Comparison of ENCODE assay signal across 1 cellular context in the genomic region with DNA sequence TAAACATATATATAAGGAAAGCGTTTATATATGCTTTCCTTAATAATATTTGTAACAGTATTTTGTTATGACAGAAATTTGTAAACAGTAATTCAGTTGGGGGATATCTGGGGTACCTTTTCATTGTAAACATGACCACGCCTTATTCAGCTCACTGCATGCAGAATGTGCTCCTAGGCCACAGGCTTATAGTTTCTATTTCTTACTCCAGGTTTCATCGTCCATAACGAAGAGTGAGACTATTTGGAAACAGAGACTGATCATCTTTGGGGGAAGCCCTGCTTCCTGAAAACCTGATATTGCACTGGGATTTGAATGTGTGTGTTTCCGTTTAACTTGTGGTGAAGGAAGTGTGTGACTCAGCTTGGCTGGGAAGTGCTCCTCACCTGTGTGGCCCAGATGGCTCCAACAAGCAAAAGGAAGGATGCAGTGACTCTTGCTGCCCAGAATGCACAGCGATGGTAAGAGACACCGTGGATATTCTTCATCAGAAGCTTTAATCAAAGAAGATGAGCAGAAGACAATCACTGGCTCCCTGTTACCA.
TF ChIP-seq lines count a peak whose summit lies in the region.

No MANE protein-coding gene starts in this region.

TF ChIP-seq in IMR-90, 13 proteins besides CTCF, POLR2A, EP300 and RAD21:
- TF ChIP-seq MXI1 (IDR thresholded peaks at IDR 0.05; ENCODE audit: borderline replicate concordance, low read depth, low read length) (no peak), CHD1 (IDR thresholded peaks at IDR 0.05; ENCODE audit: low read depth, low read length) (no peak), MAZ (IDR thresholded peaks at IDR 0.05; ENCODE audit: borderline replicate concordance, low read depth, low read length) (no peak), RFX5 (IDR thresholded peaks at IDR 0.05; ENCODE audit: low read depth, low read length) (no peak), RCOR1 (IDR thresholded peaks at IDR 0.05; ENCODE audit: insufficient replicate concordance, low read length) (no peak), SMC3 (IDR thresholded peaks at IDR 0.05; ENCODE audit: low read depth, low read length) (no peak), NFE2L2 (IDR thresholded peaks at IDR 0.05; ENCODE audit: low read depth, low read length) (no peak), CEBPB (IDR thresholded peaks at IDR 0.05; ENCODE audit: low read depth, low read length) (no peak), BHLHE40 (IDR thresholded peaks at IDR 0.05; ENCODE audit: low read depth, low read length) (no peak), FOS (IDR thresholded peaks at IDR 0.05; ENCODE audit: low read depth, low read length) (no peak), MAFK (IDR thresholded peaks at IDR 0.05; ENCODE audit: low read depth, low read length) (no peak), ELK1 (IDR thresholded peaks at IDR 0.05; ENCODE audit: borderline replicate concordance, low read depth, low read length) (no peak)
- TF ChIP-seq, protein P1, sequence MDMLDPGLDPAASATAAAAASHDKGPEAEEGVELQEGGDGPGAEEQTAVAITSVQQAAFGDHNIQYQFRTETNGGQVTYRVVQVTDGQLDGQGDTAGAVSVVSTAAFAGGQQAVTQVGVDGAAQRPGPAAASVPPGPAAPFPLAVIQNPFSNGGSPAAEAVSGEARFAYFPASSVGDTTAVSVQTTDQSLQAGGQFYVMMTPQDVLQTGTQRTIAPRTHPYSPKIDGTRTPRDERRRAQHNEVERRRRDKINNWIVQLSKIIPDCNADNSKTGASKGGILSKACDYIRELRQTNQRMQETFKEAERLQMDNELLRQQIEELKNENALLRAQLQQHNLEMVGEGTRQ (IDR thresholded peaks at IDR 0.05; ENCODE audit: low read depth, low read length), result no peak
TF ChIP-seq in IMR-90: peak in this region for 0.
